Comparison of ENCODE assay signal across 1 cellular context in genomic region chr17:7841309-7841621, GRCh38.
TF ChIP-seq lines count a peak whose summit lies in the region.

No MANE protein-coding gene starts in this region.

TF ChIP-seq in A549, 52 proteins besides CTCF, POLR2A, EP300 and RAD21:
- no peak for TF ChIP-seq NPAS2 (CRISPR knock-in tag; IDR thresholded peaks at IDR 0.05; ENCODE audit: borderline replicate concordance)
- peak; percentile 39; the same call in 1 of the 2 replicates for TF ChIP-seq BHLHE40 (IDR thresholded peaks at IDR 0.05; ENCODE audit: low read depth, low read length)
- TF ChIP-seq JUNB (IDR thresholded peaks at IDR 0.05), result no peak
- TF ChIP-seq, protein P1, sequence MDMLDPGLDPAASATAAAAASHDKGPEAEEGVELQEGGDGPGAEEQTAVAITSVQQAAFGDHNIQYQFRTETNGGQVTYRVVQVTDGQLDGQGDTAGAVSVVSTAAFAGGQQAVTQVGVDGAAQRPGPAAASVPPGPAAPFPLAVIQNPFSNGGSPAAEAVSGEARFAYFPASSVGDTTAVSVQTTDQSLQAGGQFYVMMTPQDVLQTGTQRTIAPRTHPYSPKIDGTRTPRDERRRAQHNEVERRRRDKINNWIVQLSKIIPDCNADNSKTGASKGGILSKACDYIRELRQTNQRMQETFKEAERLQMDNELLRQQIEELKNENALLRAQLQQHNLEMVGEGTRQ (IDR thresholded peaks at IDR 0.05), result peak; percentile 88
- no peak for TF ChIP-seq CEBPB (IDR thresholded peaks at IDR 0.05)
